Comparison of ENCODE assay signal across 18 cellular contexts in genomic region chr20:60372822-60373221, GRCh38.
DNase-seq lines count a peak whose midpoint lies in the region; ATAC-seq and TF ChIP-seq lines count a peak whose summit lies in the region.
"Had no signal": no experiment of that assay in that cellular context is flagged by ENCODE, and none has a peak within 500 bp of the region (broad histone marks: within the 10 kb centered on the region; RNA-seq: fewer than 3 reads in every experiment).

No MANE protein-coding gene starts in this region.

- peak; percentile 84 for ATAC-seq in GM18909 (IDR thresholded peaks at IDR 0.05; ENCODE audit: poor library complexity, unreplicated experiment)
- ATAC-seq in HG03520 (IDR thresholded peaks at IDR 0.05; ENCODE audit: unreplicated experiment), result no peak
- ATAC-seq in GM21529 (IDR thresholded peaks at IDR 0.05; ENCODE audit: unreplicated experiment), result no peak
- ATAC-seq: left ventricle myocardium superior had no signal

- H3K36me3 ChIP-seq in BLaER1, result no peaks in the 10 kb centered on the region
- no peaks in the 10 kb centered on the region for H3K36me3 ChIP-seq in MM.1S (replicated peaks; ENCODE audit: insufficient read depth, low read length)
- no peaks in the 10 kb centered on the region for H3K36me3 ChIP-seq in SJCRH30
- H3K36me3 ChIP-seq: suprapubic skin had no signal

- H2AFZ ChIP-seq in MM.1S (ENCODE audit: low read length), result no peak overlapping the region

- no peak overlapping the region; the same call in 1 of the 2 replicates for H3K9ac ChIP-seq in BLaER1
- no peak overlapping the region for H3K9ac ChIP-seq in MM.1S (ENCODE audit: low read length)

- H3K27me3 ChIP-seq in BLaER1 (no peaks in the 10 kb centered on the region), MM.1S (replicated peaks; ENCODE audit: insufficient read depth, low read length) (no peaks in the 10 kb centered on the region), SJCRH30 (peaks cover 11% of the 10 kb centered on the region)
- H3K27me3 ChIP-seq: suprapubic skin had no signal

- H3K9me3 ChIP-seq in BLaER1, result peaks cover 3% of the 10 kb centered on the region; the same call in 1 of the 2 replicates
- H3K9me3 ChIP-seq in MM.1S (replicated peaks; ENCODE audit: insufficient read depth, low read length), result no peaks in the 10 kb centered on the region
- peaks cover 4% of the 10 kb centered on the region for H3K9me3 ChIP-seq in SJCRH30 (replicated peaks)
- H3K9me3 ChIP-seq: suprapubic skin had no signal

- H3K4me3 ChIP-seq in BLaER1, result no peak overlapping the region
- no peak overlapping the region for H3K4me3 ChIP-seq in MM.1S (ENCODE audit: low read length)
- H3K4me3 ChIP-seq in SJCRH30, result no peak overlapping the region
- H3K4me3 ChIP-seq: suprapubic skin had no signal

- H3K4me1 ChIP-seq in BLaER1, result peaks cover 10% of the 10 kb centered on the region
- H3K4me1 ChIP-seq in MM.1S (ENCODE audit: low read length), result peaks cover 9% of the 10 kb centered on the region
- 0 out of 2 replicates have a peak, but pooled peaks cover 3% of the 10 kb centered on the region for H3K4me1 ChIP-seq in SJCRH30
- H3K4me1 ChIP-seq: suprapubic skin had no signal

- H3K27ac ChIP-seq in BLaER1, result no peak overlapping the region
- no peak overlapping the region for H3K27ac ChIP-seq in MM.1S (ENCODE audit: low read length)
- no peak overlapping the region for H3K27ac ChIP-seq in SJCRH30
- H3K27ac ChIP-seq in substantia nigra (ENCODE audit: low read depth, low read length, poor library complexity, severe bottlenecking), result no peak overlapping the region
- H3K27ac ChIP-seq: suprapubic skin had no signal

- no peaks in the 10 kb centered on the region for H3K79me2 ChIP-seq in MM.1S (ENCODE audit: low read length)

- DNase-seq in MM.1S (peak; percentile 73), SJCRH30 (peak; percentile 37 to 61), Ammon's horn (ENCODE audit: low spot score) (no peak), substantia nigra (lab: John Stamatoyannopoulos, UW) (no peak)
- DNase-seq: activated CD4-positive, alpha-beta T cell treated with anti-CD3 and anti-CD28 coated beads for 4 hours; activated CD8-positive, alpha-beta memory T cell treated with anti-CD3 and anti-CD28 coated beads, Interleukin-2, amount 50 U/mL, for 4 hours; activated naive CD8-positive, alpha-beta T cell treated with anti-CD3 and anti-CD28 coated beads, Interleukin-2, amount 10 ng/mL, durations not matched to agents 7 days and 5 days; effector CD4-positive, alpha-beta T cell; foreskin fibroblast; H9; left ventricle myocardium superior; NCI-H2171; posterior cingulate gyrus had no signal

- H4K20me1 ChIP-seq in BLaER1 (no peaks in the 10 kb centered on the region), MM.1S (ENCODE audit: insufficient read depth, low read length) (no peaks in the 10 kb centered on the region)

- H3F3A ChIP-seq in MM.1S (ENCODE audit: insufficient read depth, low read length), result no peaks in the 10 kb centered on the region

- no peaks in the 10 kb centered on the region for H3K9me2 ChIP-seq in MM.1S (replicated peaks; ENCODE audit: insufficient read depth, low read length)

- H3K4me2 ChIP-seq in BLaER1 (peak overlapping the region; percentile 43), MM.1S (ENCODE audit: low read depth, low read length) (no peak overlapping the region)

- no peak for TF ChIP-seq CTCF in MM.1S (IDR thresholded peaks at IDR 0.05; ENCODE audit: low read length)

Comparison
In these comparisons a context has a peak if more than half of its experiments do, and no peak if none do; other contexts are left out.
1. DNase-seq: peak in MM.1S (single experiment) and SJCRH30 (2 of 2); none in Ammon's horn (single experiment) and substantia nigra (0 of 49).